Comparison of ENCODE assay signal across 1 cellular context in the genomic region with DNA sequence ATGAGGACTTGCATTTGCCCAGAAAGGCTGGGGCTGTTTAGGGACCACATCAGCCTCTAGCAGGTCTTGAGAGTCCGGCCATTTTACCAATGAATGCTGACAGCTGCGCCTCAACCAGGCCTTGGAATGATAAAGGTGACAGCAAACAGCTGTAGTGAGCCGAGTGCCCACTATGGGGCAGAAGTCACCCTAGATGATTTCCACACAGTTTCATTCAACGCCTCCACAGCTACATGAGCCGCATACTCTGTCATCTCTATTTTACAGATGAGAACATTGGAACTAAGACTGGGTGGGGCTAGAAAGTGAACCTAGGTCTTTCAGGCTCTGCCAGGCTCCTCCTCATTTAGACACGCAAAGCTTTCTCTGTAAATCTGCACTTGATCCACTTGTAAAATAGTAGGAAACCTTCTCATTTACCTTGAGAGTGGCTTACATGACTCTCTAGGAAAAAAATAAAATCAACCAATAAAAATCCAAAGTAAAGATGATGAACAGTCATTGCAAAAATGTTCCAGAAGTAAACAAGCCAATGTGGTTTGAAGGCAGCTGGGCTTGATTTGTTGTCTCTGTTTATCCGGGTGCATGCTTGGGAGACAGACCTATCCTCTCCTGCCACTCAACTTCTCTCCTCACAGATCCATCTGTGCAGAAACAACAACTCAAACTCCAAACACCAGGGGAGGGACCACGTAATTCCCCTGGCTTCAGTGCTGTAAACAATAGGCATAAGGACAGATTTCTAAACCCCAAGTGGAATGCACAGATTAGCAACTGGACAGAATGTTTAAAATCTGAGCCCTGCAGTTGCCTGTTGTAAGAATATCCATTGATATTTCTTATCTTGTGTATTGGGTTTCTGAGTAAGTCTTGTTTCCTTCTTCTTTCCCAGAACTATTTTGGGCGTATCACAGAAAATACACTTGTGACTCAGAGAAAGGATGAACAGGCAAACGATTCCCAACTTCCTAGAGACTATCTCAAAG.
TF ChIP-seq lines count a peak whose summit lies in the region.

No MANE protein-coding gene starts in this region.

TF ChIP-seq in GM23338, 12 proteins besides CTCF, POLR2A, EP300 and RAD21:
- TF ChIP-seq, protein P1, sequence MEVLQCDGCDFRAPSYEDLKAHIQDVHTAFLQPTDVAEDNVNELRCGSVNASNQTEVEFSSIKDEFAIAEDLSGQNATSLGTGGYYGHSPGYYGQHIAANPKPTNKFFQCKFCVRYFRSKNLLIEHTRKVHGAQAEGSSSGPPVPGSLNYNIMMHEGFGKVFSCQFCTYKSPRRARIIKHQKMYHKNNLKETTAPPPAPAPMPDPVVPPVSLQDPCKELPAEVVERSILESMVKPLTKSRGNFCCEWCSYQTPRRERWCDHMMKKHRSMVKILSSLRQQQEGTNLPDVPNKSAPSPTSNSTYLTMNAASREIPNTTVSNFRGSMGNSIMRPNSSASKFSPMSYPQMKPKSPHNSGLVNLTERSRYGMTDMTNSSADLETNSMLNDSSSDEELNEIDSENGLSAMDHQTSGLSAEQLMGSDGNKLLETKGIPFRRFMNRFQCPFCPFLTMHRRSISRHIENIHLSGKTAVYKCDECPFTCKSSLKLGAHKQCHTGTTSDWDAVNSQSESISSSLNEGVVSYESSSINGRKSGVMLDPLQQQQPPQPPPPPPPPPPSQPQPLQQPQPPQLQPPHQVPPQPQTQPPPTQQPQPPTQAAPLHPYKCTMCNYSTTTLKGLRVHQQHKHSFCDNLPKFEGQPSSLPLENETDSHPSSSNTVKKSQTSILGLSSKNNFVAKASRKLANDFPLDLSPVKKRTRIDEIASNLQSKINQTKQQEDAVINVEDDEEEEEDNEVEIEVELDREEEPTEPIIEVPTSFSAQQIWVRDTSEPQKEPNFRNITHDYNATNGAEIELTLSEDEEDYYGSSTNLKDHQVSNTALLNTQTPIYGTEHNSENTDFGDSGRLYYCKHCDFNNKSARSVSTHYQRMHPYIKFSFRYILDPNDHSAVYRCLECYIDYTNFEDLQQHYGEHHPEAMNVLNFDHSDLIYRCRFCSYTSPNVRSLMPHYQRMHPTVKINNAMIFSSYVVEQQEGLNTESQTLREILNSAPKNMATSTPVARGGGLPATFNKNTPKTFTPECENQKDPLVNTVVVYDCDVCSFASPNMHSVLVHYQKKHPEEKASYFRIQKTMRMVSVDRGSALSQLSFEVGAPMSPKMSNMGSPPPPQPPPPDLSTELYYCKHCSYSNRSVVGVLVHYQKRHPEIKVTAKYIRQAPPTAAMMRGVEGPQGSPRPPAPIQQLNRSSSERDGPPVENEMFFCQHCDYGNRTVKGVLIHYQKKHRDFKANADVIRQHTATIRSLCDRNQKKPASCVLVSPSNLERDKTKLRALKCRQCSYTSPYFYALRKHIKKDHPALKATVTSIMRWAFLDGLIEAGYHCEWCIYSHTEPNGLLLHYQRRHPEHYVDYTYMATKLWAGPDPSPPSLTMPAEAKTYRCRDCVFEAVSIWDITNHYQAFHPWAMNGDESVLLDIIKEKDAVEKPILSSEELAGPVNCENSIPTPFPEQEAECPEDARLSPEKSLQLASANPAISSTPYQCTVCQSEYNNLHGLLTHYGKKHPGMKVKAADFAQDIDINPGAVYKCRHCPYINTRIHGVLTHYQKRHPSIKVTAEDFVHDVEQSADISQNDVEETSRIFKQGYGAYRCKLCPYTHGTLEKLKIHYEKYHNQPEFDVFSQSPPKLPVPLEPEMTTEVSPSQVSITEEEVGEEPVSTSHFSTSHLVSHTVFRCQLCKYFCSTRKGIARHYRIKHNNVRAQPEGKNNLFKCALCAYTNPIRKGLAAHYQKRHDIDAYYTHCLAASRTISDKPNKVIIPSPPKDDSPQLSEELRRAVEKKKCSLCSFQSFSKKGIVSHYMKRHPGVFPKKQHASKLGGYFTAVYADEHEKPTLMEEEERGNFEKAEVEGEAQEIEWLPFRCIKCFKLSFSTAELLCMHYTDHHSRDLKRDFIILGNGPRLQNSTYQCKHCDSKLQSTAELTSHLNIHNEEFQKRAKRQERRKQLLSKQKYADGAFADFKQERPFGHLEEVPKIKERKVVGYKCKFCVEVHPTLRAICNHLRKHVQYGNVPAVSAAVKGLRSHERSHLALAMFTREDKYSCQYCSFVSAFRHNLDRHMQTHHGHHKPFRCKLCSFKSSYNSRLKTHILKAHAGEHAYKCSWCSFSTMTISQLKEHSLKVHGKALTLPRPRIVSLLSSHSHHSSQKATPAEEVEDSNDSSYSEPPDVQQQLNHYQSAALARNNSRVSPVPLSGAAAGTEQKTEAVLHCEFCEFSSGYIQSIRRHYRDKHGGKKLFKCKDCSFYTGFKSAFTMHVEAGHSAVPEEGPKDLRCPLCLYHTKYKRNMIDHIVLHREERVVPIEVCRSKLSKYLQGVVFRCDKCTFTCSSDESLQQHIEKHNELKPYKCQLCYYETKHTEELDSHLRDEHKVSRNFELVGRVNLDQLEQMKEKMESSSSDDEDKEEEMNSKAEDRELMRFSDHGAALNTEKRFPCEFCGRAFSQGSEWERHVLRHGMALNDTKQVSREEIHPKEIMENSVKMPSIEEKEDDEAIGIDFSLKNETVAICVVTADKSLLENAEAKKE (CRISPR knock-in tag; IDR thresholded peaks at IDR 0.05) = no peak
- TF ChIP-seq NANOG (IDR thresholded peaks at IDR 0.05; ENCODE audit: borderline replicate concordance) (no peak), ZNF114 (CRISPR knock-in tag; IDR thresholded peaks at IDR 0.05) (no peak)
TF ChIP-seq in GM23338: peak in this region for 0.
